11 cellular contexts compared by ENCODE assay signal in the genomic region with DNA sequence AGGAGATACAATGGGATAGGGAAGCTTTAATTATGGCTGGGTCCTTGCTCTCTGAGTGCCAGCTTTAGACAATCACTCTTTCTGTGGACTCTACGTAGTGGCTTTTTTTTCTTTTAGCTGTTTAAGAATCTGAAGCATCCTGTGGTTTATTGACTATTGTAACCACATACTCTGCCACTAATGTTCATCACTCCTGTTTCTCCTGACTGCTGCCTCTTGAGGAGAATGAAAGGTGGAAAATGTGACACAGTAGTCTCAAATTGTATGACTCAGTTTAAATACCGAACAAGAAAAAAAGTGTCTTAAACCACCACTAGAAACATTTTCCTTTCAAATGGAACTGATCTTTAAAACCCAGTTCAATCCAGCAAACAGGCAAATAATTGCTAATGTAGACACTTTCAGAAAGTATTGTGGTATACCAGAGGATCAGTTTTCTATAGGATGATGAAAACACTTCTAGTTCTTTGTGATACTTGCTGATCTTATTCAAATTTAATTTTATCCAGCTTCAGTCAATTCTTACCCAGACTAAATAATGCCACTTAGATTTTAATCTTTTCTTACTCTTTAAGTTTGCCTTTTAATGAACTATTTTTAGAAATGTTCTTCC.
DNase-seq lines count a peak whose midpoint lies in the region; ATAC-seq and TF ChIP-seq lines count a peak whose summit lies in the region.
"Had no signal": no experiment of that assay in that cellular context is flagged by ENCODE, and none has a peak within 500 bp of the region (broad histone marks: within the 10 kb centered on the region; RNA-seq: fewer than 3 reads in every experiment).

No MANE protein-coding gene starts in this region.

- H3K4me1 Mint-ChIP-seq in chondrocyte (ENCODE audit: low read depth): peaks cover 32% of the 10 kb centered on the region

- H3K27me3 ChIP-seq in MG63: no peaks in the 10 kb centered on the region
- H3K27me3 ChIP-seq: heart right ventricle had no signal

- H3K4me3 Mint-ChIP-seq in chondrocyte (ENCODE audit: unreplicated experiment): no peak overlapping the region

- H3K9me3 Mint-ChIP-seq in chondrocyte (ENCODE audit: low read depth): no peaks in the 10 kb centered on the region

- DNase-seq in DMS53 (lab: John Stamatoyannopoulos, UW) (peak; percentile 8), DMS53 treated with DMSO at 0.1 percent for 48 hours (lab: John Stamatoyannopoulos, UW; ENCODE audit: unreplicated experiment) (no peak), NCI-H2107 (lab: John Stamatoyannopoulos, UW) (peak; percentile 63), chondrocyte (ENCODE audit: low spot score) (no peak), putamen (ENCODE audit: low spot score) (peak; percentile 7), MG63 (no peak)
- no peak for DNase-seq in NK-92 treated with Interleukin-12 subunit alpha and Interleukin-12 subunit beta, amount 100 ng/mL, for 24 hours (lab: John Stamatoyannopoulos, UW)
- DNase-seq: activated effector memory CD4-positive, alpha-beta T cell treated with anti-CD3 and anti-CD28 coated beads, Interleukin-2, amount 50 U/mL, for 16 hours; heart right ventricle; stimulated activated CD8-positive, alpha-beta memory T cell treated with anti-CD3 and anti-CD28 coated beads, Interleukin-4, amount 100 ng/mL, for 48 hours had no signal

- no peaks in the 10 kb centered on the region for H3K36me3 ChIP-seq in MG63
- H3K36me3 ChIP-seq: heart right ventricle had no signal

- H3K36me3 Mint-ChIP-seq in chondrocyte (ENCODE audit: low read depth): no peaks in the 10 kb centered on the region

- H3K27me3 Mint-ChIP-seq in chondrocyte (ENCODE audit: low read depth): no peaks in the 10 kb centered on the region

- no peak for ATAC-seq in GM18498 (IDR thresholded peaks at IDR 0.05; ENCODE audit: unreplicated experiment)
- ATAC-seq: heart right ventricle had no signal

- H3K4me3 ChIP-seq in MG63: no peak overlapping the region
- H3K4me3 ChIP-seq: heart right ventricle had no signal

- H3K9me3 ChIP-seq in MG63: no peaks in the 10 kb centered on the region
- H3K9me3 ChIP-seq: heart right ventricle had no signal

- H3K27ac Mint-ChIP-seq in chondrocyte (ENCODE audit: unreplicated experiment): peak overlapping the region; percentile 86

- peak; percentile 3 for TF ChIP-seq CTCF in chondrocyte (IDR thresholded peaks at IDR 0.05)

Comparison
In these comparisons a context has a peak if more than half of its experiments do, and no peak if none do; other contexts are left out.
1. DNase-seq: peak in DMS53 (single experiment), NCI-H2107 (single experiment) and putamen (single experiment); none in DMS53 treated with DMSO at 0.1 percent for 48 hours (single experiment), chondrocyte (single experiment), MG63 (single experiment) and NK-92 treated with Interleukin-12 subunit alpha and Interleukin-12 subunit beta, amount 100 ng/mL, for 24 hours (single experiment).